24 cellular contexts compared by ENCODE assay signal in the genomic region with DNA sequence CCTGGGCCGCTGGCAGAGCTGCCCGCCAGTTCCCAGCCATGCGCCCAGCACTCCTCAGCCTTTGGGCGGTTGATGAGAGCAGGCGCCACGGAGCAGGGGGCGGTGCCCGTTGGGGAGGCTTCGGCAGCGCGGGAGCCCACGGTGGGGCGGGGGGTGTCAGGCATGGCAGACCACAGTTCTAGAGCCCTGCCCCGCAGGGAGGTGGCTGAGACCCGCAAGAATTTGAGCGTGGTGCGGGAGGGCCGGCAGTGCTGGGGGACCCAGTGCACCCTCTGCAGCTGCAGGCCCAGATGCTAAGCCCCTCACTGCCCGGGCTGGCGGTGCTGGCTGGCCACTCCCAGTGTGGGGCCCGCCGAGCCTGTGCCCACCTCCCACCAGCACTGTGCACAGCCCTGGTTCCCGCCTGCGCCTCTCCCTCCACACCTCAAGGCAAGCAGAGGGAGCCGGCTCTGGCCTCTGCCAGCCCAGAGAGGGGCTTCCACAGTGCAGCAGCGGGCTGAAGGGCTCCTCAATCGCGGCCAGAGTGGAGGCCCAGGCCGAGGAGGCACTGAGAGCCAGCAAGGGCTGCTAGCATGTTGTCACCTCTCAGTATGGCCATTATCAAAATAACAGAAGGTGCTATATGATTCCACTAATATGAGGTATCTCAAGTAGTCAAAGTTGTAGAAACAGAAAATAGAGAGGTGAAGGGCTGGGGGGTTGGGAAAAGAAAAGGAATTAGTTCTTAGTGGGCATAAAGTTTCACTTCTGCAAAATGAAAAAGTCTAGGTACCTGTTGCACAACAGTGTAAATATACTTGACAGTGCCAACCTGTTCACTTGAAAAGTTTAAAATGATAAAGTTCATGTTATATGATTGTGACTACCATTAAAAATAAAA.
"Had no signal": no experiment of that assay in that cellular context is flagged by ENCODE, and none has a peak within 500 bp of the region (broad histone marks: within the 10 kb centered on the region; RNA-seq: fewer than 3 reads in every experiment).

No MANE protein-coding gene starts in this region.

- H3K36me3 ChIP-seq: ascending aorta, brain microvascular endothelial cell, pancreas, right atrium auricular region, spleen, tibial artery had no signal

- H3K27ac Mint-ChIP-seq: activated CD4-positive, alpha-beta T cell treated with anti-CD3 and anti-CD28 coated beads, Interleukin-2, amount 10 ng/mL, durations not matched to agents 7 days and 5 days; activated naive CD4-positive, alpha-beta T cell treated with anti-CD3 and anti-CD28 coated beads, Interleukin-2, amount 50 U/mL, for 24 hours; stimulated activated naive CD8-positive, alpha-beta T cell treated with anti-CD3 and anti-CD28 coated beads, Interleukin-15, Interleukin-2, amounts not matched to agents 100 ng/mL and 50 ng/mL, for 24 hours; T-helper 2 cell treated with Interferon-gamma antibody and Interleukin-4, amounts not matched to agents 5 μg/mL and 100 μg/mL, for 36 hours had no signal

- ATAC-seq: activated CD4-positive, CD25-positive, alpha-beta regulatory T cell treated with anti-CD3 and anti-CD28 coated beads, Interleukin-2, amount 50 U/mL, for 24 hours; natural killer cell treated with Interleukin-12 subunit alpha and Interleukin-12 subunit beta and Interleukin-15 and Interleukin-18, amount 100 ng/mL, for 72 hours; pancreas; psoas muscle had no signal

- H3K27me3 Mint-ChIP-seq: activated CD4-positive, alpha-beta T cell treated with anti-CD3 and anti-CD28 coated beads, Interleukin-2, amount 10 ng/mL, durations not matched to agents 7 days and 5 days; activated naive CD4-positive, alpha-beta T cell treated with anti-CD3 and anti-CD28 coated beads, Interleukin-2, amount 50 U/mL, for 24 hours; stimulated activated naive CD8-positive, alpha-beta T cell treated with anti-CD3 and anti-CD28 coated beads, Interleukin-15, Interleukin-2, amounts not matched to agents 100 ng/mL and 50 ng/mL, for 24 hours had no signal

- H3K4me2 ChIP-seq: hepatocyte had no signal

- H3K4me3 Mint-ChIP-seq: activated CD4-positive, alpha-beta T cell treated with anti-CD3 and anti-CD28 coated beads, Interleukin-2, amount 10 ng/mL, durations not matched to agents 7 days and 5 days; activated naive CD4-positive, alpha-beta T cell treated with anti-CD3 and anti-CD28 coated beads, Interleukin-2, amount 50 U/mL, for 24 hours; stimulated activated naive CD8-positive, alpha-beta T cell treated with anti-CD3 and anti-CD28 coated beads, Interleukin-15, Interleukin-2, amounts not matched to agents 100 ng/mL and 50 ng/mL, for 24 hours; T-helper 2 cell treated with Interferon-gamma antibody and Interleukin-4, amounts not matched to agents 5 μg/mL and 100 μg/mL, for 36 hours had no signal

- H3K4me3 ChIP-seq: ascending aorta, hepatocyte, pancreas, psoas muscle, right atrium auricular region, spleen, tibial artery had no signal

- H3K4me1 Mint-ChIP-seq: activated CD4-positive, alpha-beta T cell treated with anti-CD3 and anti-CD28 coated beads, Interleukin-2, amount 10 ng/mL, durations not matched to agents 7 days and 5 days; activated naive CD4-positive, alpha-beta T cell treated with anti-CD3 and anti-CD28 coated beads, Interleukin-2, amount 50 U/mL, for 24 hours had no signal

- H3K27ac ChIP-seq: ascending aorta, brain microvascular endothelial cell, hepatocyte, pancreas, psoas muscle, right atrium auricular region, spleen, tibial artery, VCaP had no signal

- H3K4me1 ChIP-seq: ascending aorta, pancreas, psoas muscle, right atrium auricular region had no signal

- H3K27me3 ChIP-seq: ascending aorta, brain microvascular endothelial cell, hepatocyte, pancreas, right atrium auricular region, spleen, tibial artery had no signal

- H3K9me3 ChIP-seq: ascending aorta, pancreas, psoas muscle, right atrium auricular region, tibial artery had no signal

- FAIRE-seq: colon, pancreas, urothelium cell line had no signal

- H2AFZ ChIP-seq: hepatocyte had no signal

- H3K79me2 ChIP-seq: hepatocyte had no signal

- DNase-seq: activated CD4-positive, alpha-beta T cell treated with anti-CD3 and anti-CD28 coated beads, Interleukin-2, amount 10 ng/mL, durations not matched to agents 7 days and 5 days; activated gamma-delta T cell treated with Interleukin-2 at 50 U/mL for 16 hours; activated T-cell treated with anti-CD3 and anti-CD28 coated beads, Interleukin-2, amount 50 U/mL, for 1 hour; brain microvascular endothelial cell; central memory CD4-positive, alpha-beta T cell; effector memory CD4-positive, alpha-beta T cell; foreskin melanocyte; glutamatergic neuron; psoas muscle; spleen; stimulated activated CD4-positive, alpha-beta T cell treated with anti-CD3 and anti-CD28 coated beads, Interleukin-4, amount 100 ng/mL, for 24 hours; tibial artery had no signal
